ENCODE assay signal across 19 cellular contexts in the genomic region with DNA sequence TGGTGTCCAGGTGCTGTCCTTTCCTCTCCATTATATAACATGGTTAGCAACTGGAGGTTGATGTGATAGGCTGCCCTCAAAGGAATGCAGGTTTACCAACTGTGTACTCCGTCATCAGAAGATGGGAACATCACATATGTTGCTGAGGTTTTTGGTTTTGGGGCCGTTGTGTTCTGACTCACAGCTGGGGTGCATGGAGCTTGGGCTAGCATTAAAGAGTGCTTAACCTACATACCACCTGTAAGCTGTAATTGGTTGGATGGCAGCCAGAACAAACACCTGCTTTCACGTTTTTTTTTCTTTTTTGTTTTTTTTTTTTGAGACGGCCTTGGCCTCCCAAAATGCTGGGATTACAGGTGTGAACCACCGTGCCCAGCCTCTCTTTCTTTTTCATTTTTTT. TPM values are rescaled to one million over a fixed set of nuclear protein-coding genes. Genes with fewer than 3 reads are reported as not detected.
DNase-seq lines count a peak whose midpoint lies in the region; ATAC-seq and TF ChIP-seq lines count a peak whose summit lies in the region.
"Had no signal": no experiment of that assay in that cellular context is flagged by ENCODE, and none has a peak within 500 bp of the region (broad histone marks: within the 10 kb centered on the region; RNA-seq: fewer than 3 reads in every experiment).

No MANE protein-coding gene starts in this region.

- peaks cover 14% of the 10 kb centered on the region for H3K79me2 ChIP-seq in MM.1S (ENCODE audit: low read length)

- no peak overlapping the region for H3K27ac ChIP-seq in MM.1S (ENCODE audit: low read length)

- H3K4me3 ChIP-seq in MM.1S (ENCODE audit: low read length) = no peak overlapping the region
- H3K4me3 ChIP-seq: cardiac muscle cell had no signal

- no peak for TF ChIP-seq CTCF in MM.1S (IDR thresholded peaks at IDR 0.05; ENCODE audit: low read length)
- TF ChIP-seq CTCF in WTC11 (IDR thresholded peaks at IDR 0.05) = no peak

- no peaks in the 10 kb centered on the region for H3K4me1 ChIP-seq in MM.1S (ENCODE audit: low read length)

- no peaks in the 10 kb centered on the region for H3K27me3 Mint-ChIP-seq in WTC11 (ENCODE audit: low read depth)
- H3K27me3 Mint-ChIP-seq: progenitor cell of endocrine pancreas had no signal

- ATAC-seq in activated naive CD4-positive, alpha-beta T cell treated with anti-CD3 and anti-CD28 coated beads, Interleukin-2, amount 50 U/mL, for 72 hours = peak; percentile 62 to 76
- ATAC-seq in WTC11 = peak; percentile 16; the same call in 1 of the 2 replicates
- ATAC-seq in stimulated activated effector memory CD8-positive, alpha-beta T cell treated with anti-CD3 and anti-CD28 coated beads, Interleukin-12 subunit alpha, Interleukin-12 subunit beta, amount 100 ng/mL, for 72 hours = peak; percentile 87
- no peak for ATAC-seq in HG03460 (IDR thresholded peaks at IDR 0.05; ENCODE audit: unreplicated experiment)
- no peak for ATAC-seq in HG02763 (IDR thresholded peaks at IDR 0.05; ENCODE audit: unreplicated experiment)
- ATAC-seq: left lobe of liver had no signal

- no peaks in the 10 kb centered on the region for H3K9me3 Mint-ChIP-seq in activated naive CD4-positive, alpha-beta T cell treated with anti-CD3 and anti-CD28 coated beads, Interleukin-2, amount 50 U/mL, for 72 hours
- H3K9me3 Mint-ChIP-seq in WTC11 = no peaks in the 10 kb centered on the region
- H3K9me3 Mint-ChIP-seq in stimulated activated effector memory CD8-positive, alpha-beta T cell treated with anti-CD3 and anti-CD28 coated beads, Interleukin-12 subunit alpha, Interleukin-12 subunit beta, amount 100 ng/mL, for 72 hours = no peaks in the 10 kb centered on the region

- H3K4me1 Mint-ChIP-seq in WTC11 = peaks cover 24% of the 10 kb centered on the region
- H3K4me1 Mint-ChIP-seq in stimulated activated effector memory CD8-positive, alpha-beta T cell treated with anti-CD3 and anti-CD28 coated beads, Interleukin-12 subunit alpha, Interleukin-12 subunit beta, amount 100 ng/mL, for 72 hours = no peaks in the 10 kb centered on the region

- no peak overlapping the region for H3K4me2 ChIP-seq in MM.1S (ENCODE audit: low read depth, low read length)

- peaks cover 6% of the 10 kb centered on the region; the same call in 1 of the 2 replicates for H3K36me3 ChIP-seq in MM.1S (replicated peaks; ENCODE audit: insufficient read depth, low read length)

- H3K27me3 ChIP-seq in MM.1S (replicated peaks; ENCODE audit: insufficient read depth, low read length) = no peaks in the 10 kb centered on the region
- H3K27me3 ChIP-seq: cardiac muscle cell had no signal

- H2AFZ ChIP-seq in MM.1S (ENCODE audit: low read length) = no peak overlapping the region

- no peaks in the 10 kb centered on the region for H3F3A ChIP-seq in MM.1S (ENCODE audit: insufficient read depth, low read length)

- H4K20me1 ChIP-seq in MM.1S (ENCODE audit: insufficient read depth, low read length) = no peaks in the 10 kb centered on the region

- H3K9ac ChIP-seq in MM.1S (ENCODE audit: low read length) = no peak overlapping the region

- peaks cover 0 to 15% of the 10 kb centered on the region in 2 donors for H3K36me3 Mint-ChIP-seq in activated naive CD4-positive, alpha-beta T cell treated with anti-CD3 and anti-CD28 coated beads, Interleukin-2, amount 50 U/mL, for 72 hours
- H3K36me3 Mint-ChIP-seq in WTC11 = peaks cover 22% of the 10 kb centered on the region
- H3K36me3 Mint-ChIP-seq in stimulated activated effector memory CD8-positive, alpha-beta T cell treated with anti-CD3 and anti-CD28 coated beads, Interleukin-12 subunit alpha, Interleukin-12 subunit beta, amount 100 ng/mL, for 72 hours = peaks cover 36% of the 10 kb centered on the region

- no peaks in the 10 kb centered on the region for H3K9me2 ChIP-seq in MM.1S (replicated peaks; ENCODE audit: insufficient read depth, low read length)

- H3K4me3 Mint-ChIP-seq in WTC11 = no peak overlapping the region
- no peak overlapping the region for H3K4me3 Mint-ChIP-seq in stimulated activated effector memory CD8-positive, alpha-beta T cell treated with anti-CD3 and anti-CD28 coated beads, Interleukin-12 subunit alpha, Interleukin-12 subunit beta, amount 100 ng/mL, for 72 hours

- H3K9me3 ChIP-seq in MM.1S (replicated peaks; ENCODE audit: insufficient read depth, low read length) = no peaks in the 10 kb centered on the region

- H3K27ac Mint-ChIP-seq in activated naive CD4-positive, alpha-beta T cell treated with anti-CD3 and anti-CD28 coated beads, Interleukin-2, amount 50 U/mL, for 72 hours = peak overlapping the region in 1 of 2 donors; percentile 86
- no peak overlapping the region for H3K27ac Mint-ChIP-seq in WTC11
- peak overlapping the region; percentile 17 for H3K27ac Mint-ChIP-seq in stimulated activated effector memory CD8-positive, alpha-beta T cell treated with anti-CD3 and anti-CD28 coated beads, Interleukin-12 subunit alpha, Interleukin-12 subunit beta, amount 100 ng/mL, for 72 hours
- H3K27ac Mint-ChIP-seq: progenitor cell of endocrine pancreas had no signal

- no peak for DNase-seq in activated naive CD4-positive, alpha-beta T cell treated with anti-CD3 and anti-CD28 coated beads, Interleukin-2, amount 50 U/mL, for 72 hours (ENCODE audit: low spot score in 2 of 2)
- DNase-seq in activated naive CD4-positive, alpha-beta T cell treated with anti-CD3 and anti-CD28 coated beads, Interleukin-2, amount 50 U/mL, for 16 hours = no peak
- DNase-seq in MM.1S = peak; percentile 36
- no peak for DNase-seq in WTC11 (ENCODE audit: low spot score)
- DNase-seq in stimulated activated effector memory CD8-positive, alpha-beta T cell treated with anti-CD3 and anti-CD28 coated beads, Interleukin-12 subunit alpha, Interleukin-12 subunit beta, amount 100 ng/mL, for 72 hours (ENCODE audit: low spot score in 2 of 2) = no peak
- DNase-seq in NCI-H526 treated with DMSO at 0.1 percent for 48 hours (lab: John Stamatoyannopoulos, UW) = no peak
- DNase-seq: activated CD4-positive, alpha-beta T cell treated with anti-CD3 and anti-CD28 coated beads, Interleukin-2, amount 50 U/mL, for 1 hour; activated T-cell treated with anti-CD3 and anti-CD28 coated beads, Interleukin-2, amount 50 U/mL, for 1 hour; erythroblast; midbrain; NCI-H187; NK-92 treated with Interleukin-12 subunit alpha and Interleukin-12 subunit beta, amount 100 ng/mL, for 24 hours; small intestine; stimulated activated CD8-positive, alpha-beta memory T cell treated with anti-CD3 and anti-CD28 coated beads, Interleukin-4, amount 100 ng/mL, for 48 hours had no signal

- POLR2A ChIA-PET in WTC11 (lab: Charles Lee) = no interaction called here

- CTCF ChIA-PET in WTC11 (lab: Charles Lee) = interaction anchor here (0.9 kb wide), 1 partner anchor 74 kb away, joined by 3 read pairs; no protein-coding TSS in a partner anchor

TF ChIP-seq in WTC11, 78 proteins besides CTCF, POLR2A, EP300 and RAD21:
- TF ChIP-seq ZNF232 (CRISPR knock-in tag; IDR thresholded peaks at IDR 0.05) = no peak
- TF ChIP-seq NFE2L1 (CRISPR knock-in tag; IDR thresholded peaks at IDR 0.05) = no peak
- TF ChIP-seq, protein P1, sequence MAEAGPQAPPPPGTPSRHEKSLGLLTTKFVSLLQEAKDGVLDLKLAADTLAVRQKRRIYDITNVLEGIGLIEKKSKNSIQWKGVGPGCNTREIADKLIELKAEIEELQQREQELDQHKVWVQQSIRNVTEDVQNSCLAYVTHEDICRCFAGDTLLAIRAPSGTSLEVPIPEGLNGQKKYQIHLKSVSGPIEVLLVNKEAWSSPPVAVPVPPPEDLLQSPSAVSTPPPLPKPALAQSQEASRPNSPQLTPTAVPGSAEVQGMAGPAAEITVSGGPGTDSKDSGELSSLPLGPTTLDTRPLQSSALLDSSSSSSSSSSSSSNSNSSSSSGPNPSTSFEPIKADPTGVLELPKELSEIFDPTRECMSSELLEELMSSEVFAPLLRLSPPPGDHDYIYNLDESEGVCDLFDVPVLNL (CRISPR knock-in tag; IDR thresholded peaks at IDR 0.05; ENCODE audit: borderline replicate concordance, low read depth) = no peak
- TF ChIP-seq ZNF263 (CRISPR knock-in tag; IDR thresholded peaks at IDR 0.05; ENCODE audit: low read depth) = no peak
TF ChIP-seq in WTC11: peak in this region for 0.

RNA-seq across cellular contexts. Expression of a gene that starts 20.9 kb away (rescaled TPM):
- 10 to 100 TPM; 21.9 to 23.6 TPM for total RNA-seq in activated naive CD4-positive, alpha-beta T cell treated with anti-CD3 and anti-CD28 coated beads, Interleukin-2, amount 50 U/mL, for 72 hours
- total RNA-seq in WTC11 (2021) = 32.9 to 37.0 TPM (median 33.9 TPM) in 3 replicates

Comparison
In these comparisons a context has a peak if more than half of its experiments do, and no peak if none do; other contexts are left out.
1. ATAC-seq: peak in activated naive CD4-positive, alpha-beta T cell treated with anti-CD3 and anti-CD28 coated beads, Interleukin-2, amount 50 U/mL, for 72 hours (2 of 2), WTC11 (single experiment) and stimulated activated effector memory CD8-positive, alpha-beta T cell treated with anti-CD3 and anti-CD28 coated beads, Interleukin-12 subunit alpha, Interleukin-12 subunit beta, amount 100 ng/mL, for 72 hours (single experiment); none in HG03460 (single experiment) and HG02763 (single experiment).